In genomic region chr17:8420041-8420934, GRCh38 we compare ENCODE assay signal across 1 cellular context.
TF ChIP-seq lines count a peak whose summit lies in the region.

No MANE protein-coding gene starts in this region.

TF ChIP-seq in HepG2, 621 proteins besides CTCF, POLR2A, EP300 and RAD21 (continued from another document and continues in another):
- no peak for TF ChIP-seq ZNF318 (CRISPR knock-in tag; IDR thresholded peaks at IDR 0.05)
- TF ChIP-seq CENPT (CRISPR knock-in tag; IDR thresholded peaks at IDR 0.05; ENCODE audit: low read depth): no peak
- TF ChIP-seq THAP11 (CRISPR knock-in tag; IDR thresholded peaks at IDR 0.05): peak; percentile 78
- TF ChIP-seq ZNF563 (CRISPR knock-in tag; IDR thresholded peaks at IDR 0.05): peak; percentile 97
- no peak for TF ChIP-seq HDAC6 (IDR thresholded peaks at IDR 0.05; ENCODE audit: low read depth, low read length)
- no peak for TF ChIP-seq THYN1 (CRISPR knock-in tag; IDR thresholded peaks at IDR 0.05; ENCODE audit: borderline replicate concordance, low read depth)
- TF ChIP-seq ZNF205 (CRISPR knock-in tag; IDR thresholded peaks at IDR 0.05): peak; percentile 44; the same call in 1 of the 2 replicates
- TF ChIP-seq HIC2 (CRISPR knock-in tag; IDR thresholded peaks at IDR 0.05; ENCODE audit: low read depth): no peak
- TF ChIP-seq GFI1 (CRISPR knock-in tag; IDR thresholded peaks at IDR 0.05; ENCODE audit: borderline replicate concordance): peak; percentile 61; the same call in 1 of the 2 replicates
- TF ChIP-seq CHD2 (IDR thresholded peaks at IDR 0.05; ENCODE audit: low read depth, low read length): no peak
- no peak for TF ChIP-seq ZNF790 (CRISPR knock-in tag; IDR thresholded peaks at IDR 0.05; ENCODE audit: borderline replicate concordance)
- TF ChIP-seq NR3C1 (CRISPR knock-in tag; IDR thresholded peaks at IDR 0.05): no peak
- no peak for TF ChIP-seq GMEB2 (CRISPR knock-in tag; IDR thresholded peaks at IDR 0.05; ENCODE audit: low read depth)
- peak; percentile 33; the same call in 1 of the 2 replicates for TF ChIP-seq ZNF746 (CRISPR knock-in tag; IDR thresholded peaks at IDR 0.05)
- no peak for TF ChIP-seq ELK4 (CRISPR knock-in tag; IDR thresholded peaks at IDR 0.05; ENCODE audit: borderline replicate concordance)
- peak; percentile 98 for TF ChIP-seq NR2F2 (IDR thresholded peaks at IDR 0.05; ENCODE audit: borderline replicate concordance, low read depth)
- no peak for TF ChIP-seq CSRNP2 (CRISPR knock-in tag; conservative IDR thresholded peaks at IDR 0.05; ENCODE audit: low read depth)
- no peak for TF ChIP-seq ZNF558 (CRISPR knock-in tag; IDR thresholded peaks at IDR 0.05; ENCODE audit: borderline replicate concordance)
- TF ChIP-seq ISX (CRISPR knock-in tag; conservative IDR thresholded peaks at IDR 0.05): no peak
- no peak for TF ChIP-seq ZNF44 (CRISPR knock-in tag; IDR thresholded peaks at IDR 0.05)
- peak; percentile 93 for TF ChIP-seq HDAC1 (CRISPR knock-in tag; IDR thresholded peaks at IDR 0.05)
- TF ChIP-seq SMAD1 (CRISPR knock-in tag; IDR thresholded peaks at IDR 0.05; ENCODE audit: borderline replicate concordance, low read depth): no peak
- TF ChIP-seq NKX3-1 (CRISPR knock-in tag; IDR thresholded peaks at IDR 0.05): peak; percentile 92
- no peak for TF ChIP-seq HOXA7 (CRISPR knock-in tag; IDR thresholded peaks at IDR 0.05)
- no peak for TF ChIP-seq AFF4 (CRISPR knock-in tag; IDR thresholded peaks at IDR 0.05)
- TF ChIP-seq ZNF704 (CRISPR knock-in tag; IDR thresholded peaks at IDR 0.05; ENCODE audit: borderline replicate concordance): no peak
- peak; percentile 93 for TF ChIP-seq TCF7 (IDR thresholded peaks at IDR 0.05; ENCODE audit: low read depth)
- TF ChIP-seq SCMH1 (CRISPR knock-in tag; IDR thresholded peaks at IDR 0.05; ENCODE audit: borderline replicate concordance): no peak
- peak; percentile 90 for TF ChIP-seq CEBPB (IDR thresholded peaks at IDR 0.05; ENCODE audit: borderline replicate concordance, low read depth, low read length)
- 0 out of 2 replicates have a peak, but pooled peaks have one; percentile 13 for TF ChIP-seq ATF7-NPFF (CRISPR knock-in tag; IDR thresholded peaks at IDR 0.05; ENCODE audit: low read depth)
- no peak for TF ChIP-seq SRY (CRISPR knock-in tag; IDR thresholded peaks at IDR 0.05)
- TF ChIP-seq HNF4A (CRISPR knock-in tag; IDR thresholded peaks at IDR 0.05): peak; percentile 100
- peak; percentile 99 for TF ChIP-seq HNF4G (IDR thresholded peaks at IDR 0.05; ENCODE audit: borderline replicate concordance, low read depth, low read length)
- TF ChIP-seq HNF4G (CRISPR knock-in tag; IDR thresholded peaks at IDR 0.05; ENCODE audit: borderline replicate concordance, low read depth): peak; percentile 99
- peak; percentile 87 for TF ChIP-seq TBX2 (CRISPR knock-in tag; IDR thresholded peaks at IDR 0.05; ENCODE audit: borderline replicate concordance)
- TF ChIP-seq AGO2 (optimal IDR thresholded peaks at IDR 0.05; ENCODE audit: low read depth, low read length): no peak
- TF ChIP-seq ZBTB38 (CRISPR knock-in tag; IDR thresholded peaks at IDR 0.05): no peak
- TF ChIP-seq HOXA5 (CRISPR knock-in tag; IDR thresholded peaks at IDR 0.05): peak; percentile 92
- TF ChIP-seq NCOA1 (CRISPR knock-in tag; IDR thresholded peaks at IDR 0.05): 0 out of 2 replicates have a peak, but pooled peaks have one; percentile 40
- no peak for TF ChIP-seq GRHL1 (CRISPR knock-in tag; conservative IDR thresholded peaks at IDR 0.05)
